ENCODE assay signal across 8 cellular contexts in genomic region chr18:57837917-57838548, GRCh38. TPM values are rescaled to one million over a fixed set of nuclear protein-coding genes. Genes with fewer than 3 reads are reported as not detected.
DNase-seq lines count a peak whose midpoint lies in the region; ATAC-seq, FAIRE-seq and TF ChIP-seq lines count a peak whose summit lies in the region.

No MANE protein-coding gene starts in this region.

- no peaks in the 10 kb centered on the region for H3K36me3 ChIP-seq in GM06990 (ENCODE audit: control insufficient read depth, insufficient read depth, low read length)
- no peaks in the 10 kb centered on the region for H3K36me3 ChIP-seq in endothelial cell of umbilical vein (ENCODE audit: control insufficient read depth in 2 of 2, extremely low read depth in 1 of 2, insufficient read depth in 2 of 2, low read length in 2 of 2)
- H3K36me3 ChIP-seq in esophagus squamous epithelium = no peaks in the 10 kb centered on the region

- H3K9me3 ChIP-seq in endothelial cell of umbilical vein (replicated peaks; ENCODE audit: control insufficient read depth, insufficient read depth, low read length) (no peaks in the 10 kb centered on the region), esophagus squamous epithelium (no peaks in the 10 kb centered on the region)

- FAIRE-seq in endothelial cell of umbilical vein (lab: Jason Lieb, UNC) = peak; percentile 69

- 73 to 83% methylated on average over 12 of the region's 12 CpGs for WGBS in esophagus squamous epithelium, 2 donors

- TF ChIP-seq CTCF in GM06990 (IDR thresholded peaks at IDR 0.05; ENCODE audit: insufficient read depth, low read length, poor library complexity, severe bottlenecking) (no peak), endothelial cell of umbilical vein (IDR thresholded peaks at IDR 0.05; ENCODE audit: extremely low read depth in 1 of 2, insufficient read depth in 1 of 2, low read depth in 1 of 2, low read length in 2 of 2) (no peak), esophagus squamous epithelium (IDR thresholded peaks at IDR 0.05) (no peak)

- ATAC-seq in GM21447 (IDR thresholded peaks at IDR 0.05; ENCODE audit: unreplicated experiment) (peak; percentile 79), HG03575 (IDR thresholded peaks at IDR 0.05; ENCODE audit: extremely low read depth, insufficient number of reproducible peaks, low FRiP score, unreplicated experiment) (peak; percentile 81)

- DNase-seq in GM06990 (ENCODE audit: extremely low read depth, insufficient read length) (peak; percentile 75), endothelial cell of umbilical vein (ENCODE audit: low read depth, low spot score) (peak; percentile 91), NOMO-1 treated with dmso at 0.1 percent for 144 hours (lab: John Stamatoyannopoulos, UW; ENCODE audit: unreplicated experiment) (no peak), esophagus squamous epithelium (lab: John Stamatoyannopoulos, UW) (no peak), anterior cingulate cortex (lab: John Stamatoyannopoulos, UW) (no peak), NCI-H128 (lab: John Stamatoyannopoulos, UW; ENCODE audit: unreplicated experiment) (no peak)

- peak overlapping the region; percentile 65 for H2AFZ ChIP-seq in endothelial cell of umbilical vein (ENCODE audit: low read depth, low read length)

- H3K27me3 ChIP-seq in GM06990 (replicated peaks; ENCODE audit: control insufficient read depth, insufficient read depth, low read length) (no peaks in the 10 kb centered on the region), endothelial cell of umbilical vein (ENCODE audit: control insufficient read depth in 2 of 2, insufficient read depth in 2 of 2, low read length in 2 of 2) (no peaks in the 10 kb centered on the region), esophagus squamous epithelium (no peaks in the 10 kb centered on the region)

- no peaks in the 10 kb centered on the region for H3K9me1 ChIP-seq in endothelial cell of umbilical vein (replicated peaks; ENCODE audit: control insufficient read depth, extremely low read depth, insufficient read depth, low read length)

- peak overlapping the region; percentile 48 for H3K4me2 ChIP-seq in endothelial cell of umbilical vein (ENCODE audit: insufficient read depth, low read length)

- H3K9ac ChIP-seq in endothelial cell of umbilical vein (replicated peaks; ENCODE audit: extremely low read depth, insufficient read depth, low read length) = no peak overlapping the region

- dilution Hi-C loops in endothelial cell of umbilical vein (cut with MboI; ENCODE audit: extremely low pct_ligation_motif_present, low sequenced_read_pairs) = no loop called here

- CTCF ChIA-PET in endothelial cell of umbilical vein (lab: Charles Lee) = interaction anchor here (0.8 to 1.8 kb wide), 8 partner anchors 10 to 343 kb away, joined by 3 to 10 read pairs (median 4); partner anchors contain the start of gene ATP8B1

- TF ChIP-seq POLR2A in endothelial cell of umbilical vein (IDR thresholded peaks at IDR 0.05; ENCODE audit: low read depth, low read length) (no peak), esophagus squamous epithelium (IDR thresholded peaks at IDR 0.05) (no peak)

- intact Hi-C loops in endothelial cell of umbilical vein (cut with micrococcal nuclease) (loop anchor here (1.0 kb wide), 2 partner anchors 18 to 31 kb away; no protein-coding TSS in a partner anchor), esophagus squamous epithelium (cut with DNase I) (no loop called here)

- no TSS peak for BruUV-seq in endothelial cell of umbilical vein (replicated peaks; lab: Mats Ljungman, UMichigan)

- H3K4me3 ChIP-seq in GM06990 (replicated peaks; ENCODE audit: low read depth, low read length) (no peak overlapping the region; the same call in 1 of the 2 replicates), endothelial cell of umbilical vein (replicated peaks in 1 of 3; ENCODE audit: insufficient read depth in 1 of 3, low read depth in 1 of 3, low read length in 3 of 3) (no peak overlapping the region), esophagus squamous epithelium (no peak overlapping the region)

- H3K79me2 ChIP-seq in endothelial cell of umbilical vein (ENCODE audit: control insufficient read depth, insufficient read depth, low read length) = no peaks in the 10 kb centered on the region

- H4K20me1 ChIP-seq in endothelial cell of umbilical vein (replicated peaks; ENCODE audit: control insufficient read depth, extremely low read depth, insufficient read depth, low read length) = no peaks in the 10 kb centered on the region

- H3K4me1 ChIP-seq in endothelial cell of umbilical vein (ENCODE audit: control insufficient read depth, extremely low read depth, insufficient read depth, low read length) (peaks cover 33% of the 10 kb centered on the region), esophagus squamous epithelium (peaks cover 0 to 7% (median 0%) of the 10 kb centered on the region in 3 donors)

- POLR2A ChIA-PET in endothelial cell of umbilical vein (lab: Charles Lee) = interaction anchor here (0.7 to 1.4 kb wide), 4 partner anchors 10 to 57 kb away, joined by 3 to 5 read pairs (median 3); no protein-coding TSS in a partner anchor

- H3K27ac ChIP-seq in endothelial cell of umbilical vein (ENCODE audit: insufficient read depth, low read depth, low read length) (peak overlapping the region; percentile 74), esophagus squamous epithelium (no peak overlapping the region)

TF ChIP-seq in endothelial cell of umbilical vein, 7 proteins besides CTCF, POLR2A, EP300 and RAD21:
- TF ChIP-seq GATA2 (IDR thresholded peaks at IDR 0.05; ENCODE audit: insufficient read depth, insufficient read length, low read depth, low read length) = peak; percentile 20
- peak; percentile 50 for TF ChIP-seq JUN (IDR thresholded peaks at IDR 0.05; ENCODE audit: borderline replicate concordance, insufficient read depth, insufficient read length, low read depth)
- TF ChIP-seq POLR2AphosphoS5 (IDR thresholded peaks at IDR 0.05; ENCODE audit: insufficient read depth, low read depth, low read length) = no peak
- no peak for TF ChIP-seq MAX (IDR thresholded peaks at IDR 0.05; ENCODE audit: insufficient read depth, insufficient read length)

RNA-seq across cellular contexts. Expression of gene ATP8B1, which starts 34.9 kb away (rescaled TPM):
- total RNA-seq in endothelial cell of umbilical vein = 86.5 and 100 TPM in 2 replicates
- 42.7 and 49.3 TPM in 2 replicates for polyA plus RNA-seq in endothelial cell of umbilical vein
- polyA plus RNA-seq in endothelial cell of umbilical vein (2011; cell fraction: cytosol; rRNA removed) = 32.7 and 33.4 TPM in 2 replicates
- polyA plus RNA-seq in endothelial cell of umbilical vein (2011; cell fraction: nucleus; rRNA removed) = 82.2 and 90.1 TPM in 2 replicates
- 17.7 and 27.5 TPM in 2 replicates for polyA plus RNA-seq in endothelial cell of umbilical vein (2012)
- polyA minus RNA-seq in endothelial cell of umbilical vein = 164 and 167 TPM in 2 replicates
- 0.72 TPM for polyA minus RNA-seq in endothelial cell of umbilical vein (2011; cell fraction: cytosol; rRNA and poly(A)+ RNA removed)
- 135 and 183 TPM in 2 replicates for polyA minus RNA-seq in endothelial cell of umbilical vein (2011; cell fraction: nucleus; rRNA and poly(A)+ RNA removed)
- 10 to 100 TPM; 20.2 to 39.1 (median 35.6) TPM for total RNA-seq in esophagus squamous epithelium

Comparison
In these comparisons a context has a peak if more than half of its experiments do, and no peak if none do; other contexts are left out.
1. DNase-seq: peak in GM06990 (single experiment) and endothelial cell of umbilical vein (single experiment); none in NOMO-1 treated with dmso at 0.1 percent for 144 hours (single experiment), esophagus squamous epithelium (single experiment), anterior cingulate cortex (0 of 58) and NCI-H128 (single experiment).